Comparison of ENCODE assay signal across 8 cellular contexts in genomic region chr19:7522072-7522922, GRCh38. TPM values are rescaled to one million over a fixed set of nuclear protein-coding genes. Genes with fewer than 3 reads are reported as not detected.
DNase-seq lines count a peak whose midpoint lies in the region; ATAC-seq and TF ChIP-seq lines count a peak whose summit lies in the region.

TSS of gene MCOLN1 (plus strand) at chr19:7522624. CDS start at chr19:7522751, 127 bp downstream.

- no peaks in the 10 kb centered on the region for H3K36me3 ChIP-seq in mucosa of stomach (ENCODE audit: control insufficient read depth, insufficient read depth, low read length)

- peak within 1 kb of the TSS; percentile 69 for H3K9ac ChIP-seq in mucosa of stomach (ENCODE audit: low read length)

- H3K4me3 ChIP-seq in epithelial cell of proximal tubule (ENCODE audit: low read depth, low read length) (peak within 1 kb of the TSS; percentile 78), mucosa of stomach (ENCODE audit: low read length) (peak within 1 kb of the TSS; percentile 71)

- no peak; the same call in 1 of the 2 replicates for TF ChIP-seq RAD21 in Ishikawa (IDR thresholded peaks at IDR 0.05; ENCODE audit: low read depth)

- no peak for TF ChIP-seq CTCF in epithelial cell of proximal tubule (conservative IDR thresholded peaks at IDR 0.05; ENCODE audit: low read depth, low read length)

- no peaks in the 10 kb centered on the region for H3K9me3 ChIP-seq in mucosa of stomach (ENCODE audit: control insufficient read depth, low read length)

- peak; percentile 79 for ATAC-seq in GM21529 (IDR thresholded peaks at IDR 0.05; ENCODE audit: unreplicated experiment)

- H3K4me1 ChIP-seq in mucosa of stomach (ENCODE audit: control insufficient read depth, insufficient read depth, low read length) = peaks cover 18% of the 10 kb centered on the region

- peak; percentile 52 for TF ChIP-seq EP300 in Ishikawa (IDR thresholded peaks at IDR 0.05; ENCODE audit: borderline replicate concordance)

- DNase-seq in DMS 273 (lab: John Stamatoyannopoulos, UW; ENCODE audit: unreplicated experiment) (peak; percentile 99), OCI-M2 (lab: John Stamatoyannopoulos, UW; ENCODE audit: unreplicated experiment) (peak; percentile 82), activated T-cell treated with anti-CD3 and anti-CD28 coated beads for 48 hours (ENCODE audit: low read depth) (peak; percentile 100), epithelial cell of proximal tubule (ENCODE audit: low read depth) (no peak)
- DNase-seq in stimulated activated CD8-positive, alpha-beta memory T cell treated with anti-CD3 and anti-CD28 coated beads, Interleukin-7, amount 100 ng/mL, for 1 hour (ENCODE audit: low read depth in 2 of 2) = peak; percentile 99

- no peaks in the 10 kb centered on the region for H3K27me3 ChIP-seq in mucosa of stomach (ENCODE audit: control insufficient read depth, insufficient read depth, low read length)

TF ChIP-seq in Ishikawa, 13 proteins besides CTCF, POLR2A, EP300 and RAD21:
- peak; percentile 22; the same call in 1 of the 2 replicates for TF ChIP-seq TAF1 (IDR thresholded peaks at IDR 0.05; ENCODE audit: low read depth)
- TF ChIP-seq YY1 (IDR thresholded peaks at IDR 0.05; ENCODE audit: low read depth) = peak; percentile 47; the same call in 1 of the 2 replicates
- no peak for TF ChIP-seq ZBTB7A (IDR thresholded peaks at IDR 0.05; ENCODE audit: low read depth)
- TF ChIP-seq REST (IDR thresholded peaks at IDR 0.05; ENCODE audit: low read depth) = no peak
- peak; percentile 54; the same call in 1 of the 2 replicates for TF ChIP-seq TCF12 (IDR thresholded peaks at IDR 0.05; ENCODE audit: low read depth)
- TF ChIP-seq NFIC (IDR thresholded peaks at IDR 0.05) = peak; percentile 72
- no peak for TF ChIP-seq FOXM1 (IDR thresholded peaks at IDR 0.05; ENCODE audit: borderline replicate concordance, low read depth)
- no peak for TF ChIP-seq CREB1 (IDR thresholded peaks at IDR 0.05; ENCODE audit: low read depth)
- TF ChIP-seq EGR1 (IDR thresholded peaks at IDR 0.05) = no peak
- TF ChIP-seq USF1 (IDR thresholded peaks at IDR 0.05) = peak; percentile 100
- peak; percentile 86 for TF ChIP-seq MAX (IDR thresholded peaks at IDR 0.05)
- no peak; the same call in 1 of the 2 replicates for TF ChIP-seq CEBPB (IDR thresholded peaks at IDR 0.05)
- TF ChIP-seq TEAD4 (IDR thresholded peaks at IDR 0.05) = no peak

RNA-seq across cellular contexts. Expression of gene MCOLN1, which starts in this region (rescaled TPM):
- total RNA-seq in epithelial cell of proximal tubule = 3.6 and 8.7 TPM in 2 replicates
